ENCODE assay signal across 1 cellular context in the genomic region with DNA sequence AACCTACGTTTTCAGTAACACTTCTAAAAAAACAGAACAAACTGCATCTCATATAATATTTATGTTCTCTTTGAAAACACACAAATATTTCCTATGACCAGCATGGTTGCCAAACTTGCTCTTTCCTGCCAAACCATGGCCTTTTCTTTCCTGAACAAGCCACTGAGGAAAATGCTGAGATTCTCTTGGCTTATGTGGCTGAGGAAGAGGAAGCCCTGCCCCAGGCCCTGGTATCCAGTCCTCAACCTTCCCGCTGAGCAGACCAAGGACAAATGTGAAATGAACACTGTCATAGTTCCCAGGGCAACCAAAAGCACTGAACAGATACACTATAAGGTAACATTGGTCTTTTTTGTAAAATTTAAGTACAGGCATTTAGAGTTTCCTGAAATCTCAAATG.
TF ChIP-seq lines count a peak whose summit lies in the region.

No MANE protein-coding gene starts in this region.

TF ChIP-seq in endothelial cell of umbilical vein, 7 proteins besides CTCF, POLR2A, EP300 and RAD21:
- no peak for TF ChIP-seq FOS (IDR thresholded peaks at IDR 0.05; ENCODE audit: borderline replicate concordance, insufficient read depth, low read length)
- TF ChIP-seq MYC (IDR thresholded peaks at IDR 0.05; ENCODE audit: low read depth, low read length) = no peak
- no peak for TF ChIP-seq JUN (IDR thresholded peaks at IDR 0.05; ENCODE audit: borderline replicate concordance, insufficient read depth, insufficient read length, low read depth)
- no peak for TF ChIP-seq GATA2 (IDR thresholded peaks at IDR 0.05; ENCODE audit: insufficient read depth, insufficient read length, low read depth, low read length)
- TF ChIP-seq POLR2AphosphoS5 (IDR thresholded peaks at IDR 0.05; ENCODE audit: insufficient read depth, low read depth, low read length) = no peak
- no peak for TF ChIP-seq EZH2 (IDR thresholded peaks at IDR 0.05; ENCODE audit: borderline replicate concordance, low read depth, low read length, severe bottlenecking)
- TF ChIP-seq, protein P1, sequence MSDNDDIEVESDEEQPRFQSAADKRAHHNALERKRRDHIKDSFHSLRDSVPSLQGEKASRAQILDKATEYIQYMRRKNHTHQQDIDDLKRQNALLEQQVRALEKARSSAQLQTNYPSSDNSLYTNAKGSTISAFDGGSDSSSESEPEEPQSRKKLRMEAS (IDR thresholded peaks at IDR 0.05; ENCODE audit: insufficient read depth, insufficient read length) = no peak
